ENCODE assay signal across 8 cellular contexts in genomic region chr19:14570864-14571527, GRCh38. TPM values are rescaled to one million over a fixed set of nuclear protein-coding genes. Genes with fewer than 3 reads are reported as not detected.
DNase-seq lines count a peak whose midpoint lies in the region; ATAC-seq, FAIRE-seq and TF ChIP-seq lines count a peak whose summit lies in the region.

No MANE protein-coding gene starts in this region.

- DNase-seq in activated CD4-positive, alpha-beta T cell treated with anti-CD3 and anti-CD28 coated beads, Interleukin-2, amount 10 ng/mL, durations not matched to agents 7 days and 5 days = no peak
- DNase-seq in activated CD4-positive, alpha-beta T cell treated with anti-CD3 and anti-CD28 coated beads, Interleukin-2, amount 50 U/mL, for 48 hours = no peak
- DNase-seq in astrocyte (ENCODE audit: low read depth) (no peak), lower leg skin (ENCODE audit: low spot score in 2 of 2) (no peak), thyroid gland (no peak), NCI-H2107 treated with DMSO at 0.1 percent for 48 hours (lab: John Stamatoyannopoulos, UW; ENCODE audit: unreplicated experiment) (no peak)
- DNase-seq in stimulated activated CD4-positive, alpha-beta T cell treated with anti-CD3 and anti-CD28 coated beads, Interleukin-4, amount 100 ng/mL, for 4 hours = no peak

- no peak for FAIRE-seq in astrocyte (lab: Jason Lieb, UNC)

- no peaks in the 10 kb centered on the region for H3K27me3 Mint-ChIP-seq in activated CD4-positive, alpha-beta T cell treated with anti-CD3 and anti-CD28 coated beads, Interleukin-2, amount 10 ng/mL, durations not matched to agents 7 days and 5 days
- no peaks in the 10 kb centered on the region for H3K27me3 Mint-ChIP-seq in astrocyte (ENCODE audit: low read depth, unreplicated experiment)

- peak overlapping the region; percentile 94 for H3K4me3 Mint-ChIP-seq in activated CD4-positive, alpha-beta T cell treated with anti-CD3 and anti-CD28 coated beads, Interleukin-2, amount 10 ng/mL, durations not matched to agents 7 days and 5 days
- H3K4me3 Mint-ChIP-seq in astrocyte (ENCODE audit: unreplicated experiment) = peak overlapping the region; percentile 96

- peaks cover 18% of the 10 kb centered on the region for H4K20me1 ChIP-seq in astrocyte (ENCODE audit: insufficient read depth, low read length)

- peak overlapping the region; percentile 90 for H3K4me2 ChIP-seq in astrocyte (ENCODE audit: low read length)

- H3K9me3 Mint-ChIP-seq in activated CD4-positive, alpha-beta T cell treated with anti-CD3 and anti-CD28 coated beads, Interleukin-2, amount 10 ng/mL, durations not matched to agents 7 days and 5 days = no peaks in the 10 kb centered on the region
- H3K9me3 Mint-ChIP-seq in astrocyte (ENCODE audit: unreplicated experiment) = no peaks in the 10 kb centered on the region

- H3K4me1 ChIP-seq in astrocyte (ENCODE audit: insufficient read depth, low read length) (peaks cover 7% of the 10 kb centered on the region), thyroid gland (peaks cover 16 to 19% of the 10 kb centered on the region in 2 donors)

- peak overlapping the region; percentile 91 for H2AFZ ChIP-seq in astrocyte (ENCODE audit: low read depth, low read length)

- H3K36me3 ChIP-seq in astrocyte (ENCODE audit: insufficient read depth, low read length) (peaks cover 2% of the 10 kb centered on the region), thyroid gland (peaks cover 0 to 3% of the 10 kb centered on the region in 2 donors)

- H3K27ac Mint-ChIP-seq in activated CD4-positive, alpha-beta T cell treated with anti-CD3 and anti-CD28 coated beads, Interleukin-2, amount 10 ng/mL, durations not matched to agents 7 days and 5 days = peak overlapping the region; percentile 92
- no peak overlapping the region for H3K27ac Mint-ChIP-seq in astrocyte (ENCODE audit: unreplicated experiment)

- H3K27ac ChIP-seq in astrocyte (ENCODE audit: low read depth, low read length) (peak overlapping the region; percentile 58), thyroid gland (peak overlapping the region in 1 of 3 donors; percentile 69)

- no peak for ATAC-seq in HG03378 (IDR thresholded peaks at IDR 0.05; ENCODE audit: unreplicated experiment)

- POLR2A ChIA-PET in activated CD4-positive, alpha-beta T cell treated with anti-CD3 and anti-CD28 coated beads, Interleukin-2, amount 10 ng/mL, durations not matched to agents 7 days and 5 days (lab: Charles Lee) = no interaction called here

- H3K27me3 ChIP-seq in astrocyte (ENCODE audit: insufficient read depth, low read length) (no peaks in the 10 kb centered on the region), thyroid gland (no peaks in the 10 kb centered on the region)

- peaks cover 9% of the 10 kb centered on the region for H3K36me3 Mint-ChIP-seq in activated CD4-positive, alpha-beta T cell treated with anti-CD3 and anti-CD28 coated beads, Interleukin-2, amount 10 ng/mL, durations not matched to agents 7 days and 5 days (ENCODE audit: low read depth)
- peaks cover 7% of the 10 kb centered on the region for H3K36me3 Mint-ChIP-seq in astrocyte (ENCODE audit: low read depth, unreplicated experiment)

- H3K9me3 ChIP-seq in astrocyte (ENCODE audit: insufficient read depth, low read depth, low read length) (no peaks in the 10 kb centered on the region), thyroid gland (no peaks in the 10 kb centered on the region)

- peak overlapping the region; percentile 87 for H3K4me3 ChIP-seq in astrocyte (ENCODE audit: insufficient read depth, low read depth, low read length)
- H3K4me3 ChIP-seq in lower leg skin (ENCODE audit: low read depth, poor library complexity, severe bottlenecking) = peak overlapping the region; percentile 92
- H3K4me3 ChIP-seq in thyroid gland (replicated peaks in 1 of 3) = peak overlapping the region; percentile 78 to 93 (median 84)

- CTCF ChIA-PET in activated CD4-positive, alpha-beta T cell treated with anti-CD3 and anti-CD28 coated beads, Interleukin-2, amount 10 ng/mL, durations not matched to agents 7 days and 5 days (lab: Charles Lee) = interaction anchor here (0.7 to 5.7 kb wide), 5 partner anchors 11 to 118 kb away, joined by 3 to 100 read pairs (median 3); partner anchors contain the start of gene ZNF333

- H3K4me1 Mint-ChIP-seq in activated CD4-positive, alpha-beta T cell treated with anti-CD3 and anti-CD28 coated beads, Interleukin-2, amount 10 ng/mL, durations not matched to agents 7 days and 5 days = peaks cover 43% of the 10 kb centered on the region
- H3K4me1 Mint-ChIP-seq in astrocyte (ENCODE audit: low read depth, unreplicated experiment) = peaks cover 2% of the 10 kb centered on the region

- TF ChIP-seq POLR2A in lower leg skin (IDR thresholded peaks at IDR 0.05) (no peak), thyroid gland (IDR thresholded peaks at IDR 0.05) (no peak)

- intact Hi-C loops in lower leg skin (cut with DNase I; ENCODE audit: low total_unique reads) = no loop called here
- intact Hi-C loops in thyroid gland (cut with DNase I) = loop anchor here (10.0 kb wide), 1 partner anchor 314 kb away; the partner anchor contains the start of gene OR7A17

- no peak for TF ChIP-seq CTCF in astrocyte (IDR thresholded peaks at IDR 0.05; ENCODE audit: insufficient read depth, low read depth, low read length)
- TF ChIP-seq CTCF in lower leg skin (IDR thresholded peaks at IDR 0.05) = no peak
- no peak for TF ChIP-seq CTCF in thyroid gland (IDR thresholded peaks at IDR 0.05)

- H3K9ac ChIP-seq in astrocyte (ENCODE audit: low read length) = peak overlapping the region; percentile 90

- WGBS in lower leg skin, 2 donors = 36 to 39% methylated on average over 21 to 22 of the region's 22 CpGs
- WGBS in thyroid gland, 2 donors = 41 to 49% methylated on average over 22 of the region's 22 CpGs

- peaks cover 32% of the 10 kb centered on the region for H3K79me2 ChIP-seq in astrocyte (ENCODE audit: insufficient read depth, low read length)

RNA-seq across cellular contexts. Expression of gene NDUFB7, which starts 0.9 kb away (rescaled TPM):
- total RNA-seq in activated CD4-positive, alpha-beta T cell treated with anti-CD3 and anti-CD28 coated beads, Interleukin-2, amount 10 ng/mL, durations not matched to agents 7 days and 5 days = 100 to 1,000 TPM; 121 to 123 TPM
- total RNA-seq in astrocyte (153 and 161 TPM in 2 replicates), lower leg skin (100 to 1,000 TPM; 219 to 332 (median 280) TPM), thyroid gland (100 to 1,000 TPM; 208 to 584 (median 422) TPM)

RNA-seq across cellular contexts. Expression of gene CLEC17A, which starts 11.9 kb away (rescaled TPM):
- not detected for total RNA-seq in activated CD4-positive, alpha-beta T cell treated with anti-CD3 and anti-CD28 coated beads, Interleukin-2, amount 10 ng/mL, durations not matched to agents 7 days and 5 days
- 0.09 TPM in 1 of 2 replicates, not detected in the other for total RNA-seq in astrocyte
- total RNA-seq in lower leg skin = under 1 TPM in 1 of 4 donors, not detected in 3; 0.84 TPM
- not detected for total RNA-seq in thyroid gland

RNA-seq across cellular contexts. Expression of gene TECR, which starts 41.6 kb away (rescaled TPM):
- 100 to 1,000 TPM; 169 to 190 TPM for total RNA-seq in activated CD4-positive, alpha-beta T cell treated with anti-CD3 and anti-CD28 coated beads, Interleukin-2, amount 10 ng/mL, durations not matched to agents 7 days and 5 days
- total RNA-seq in astrocyte = 106 and 110 TPM in 2 replicates
- total RNA-seq in lower leg skin = 100 to 1,000 TPM; 117 to 165 (median 147) TPM
- 100 to 1,000 TPM in 2 of 4 donors, 10 to 100 TPM in 2; 75.5 to 126 (median 99.0) TPM for total RNA-seq in thyroid gland

RNA-seq across cellular contexts. Expression of gene DNAJB1, which starts 52.8 kb away (rescaled TPM):
- 100 to 1,000 TPM in 1 of 2 experiments, 10 to 100 TPM in 1; 89.7 to 100 TPM for total RNA-seq in activated CD4-positive, alpha-beta T cell treated with anti-CD3 and anti-CD28 coated beads, Interleukin-2, amount 10 ng/mL, durations not matched to agents 7 days and 5 days
- total RNA-seq in astrocyte = 100 and 105 TPM in 2 replicates
- 100 to 1,000 TPM in 2 of 4 donors, 10 to 100 TPM in 2; 96.2 to 107 (median 99.6) TPM for total RNA-seq in lower leg skin
- 10 to 100 TPM; 49.1 to 61.1 (median 55.3) TPM for total RNA-seq in thyroid gland
